ENCODE assay signal across 9 cellular contexts in the genomic region with DNA sequence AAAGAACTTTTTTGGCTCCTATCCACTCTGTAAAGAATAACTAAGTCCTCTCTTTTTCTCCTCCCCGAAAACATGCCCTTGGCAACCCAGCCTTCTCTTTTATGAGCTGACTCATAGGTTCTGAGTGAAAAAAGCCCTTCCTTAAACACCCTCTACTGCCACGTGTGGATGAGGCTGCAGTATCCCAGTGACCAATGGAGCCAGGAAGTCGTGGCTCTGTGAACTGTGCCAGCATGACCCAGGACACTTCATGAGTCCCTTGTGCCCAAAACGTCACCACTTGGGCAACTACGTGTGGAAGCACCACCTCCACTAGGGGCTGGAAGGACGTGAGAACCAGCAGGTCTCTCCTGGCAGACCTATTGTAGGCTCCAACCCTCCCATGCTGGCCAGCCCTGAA.
DNase-seq lines count a peak whose midpoint lies in the region; TF ChIP-seq lines count a peak whose summit lies in the region.
"Had no signal": no experiment of that assay in that cellular context is flagged by ENCODE, and none has a peak within 500 bp of the region (broad histone marks: within the 10 kb centered on the region; RNA-seq: fewer than 3 reads in every experiment).

No MANE protein-coding gene starts in this region.

- peak overlapping the region in 8 of 59 donors; percentile 5 to 53 (median 23) for H3K27ac ChIP-seq in dorsolateral prefrontal cortex
- peak overlapping the region; percentile 88 for H3K27ac ChIP-seq in vagina
- H3K27ac ChIP-seq: HL-60 had no signal

- no peaks in the 10 kb centered on the region for H3K36me3 ChIP-seq in vagina

- intact Hi-C loops in dorsolateral prefrontal cortex (cut with DNase I) (loop anchor here in 1 of 2 donors (5.0 kb wide), 1 partner anchor 59 kb away; no protein-coding TSS in a partner anchor), vagina (cut with DNase I) (no loop called here)

- TF ChIP-seq CTCF in dorsolateral prefrontal cortex (IDR thresholded peaks at IDR 0.05 in 54 of 56, conservative IDR thresholded peaks at IDR 0.05 in 2 of 56; ENCODE audit: low read depth in 1 of 56, partially characterized antibody in 56 of 56) (peak in 1 of 56 donors; percentile 9), vagina (IDR thresholded peaks at IDR 0.05) (peak in 1 of 3 experiments; percentile 33)

- H3K27me3 ChIP-seq in dorsolateral prefrontal cortex: no peaks in the 10 kb centered on the region
- no peaks in the 10 kb centered on the region for H3K27me3 ChIP-seq in vagina

- H3K9me3 ChIP-seq in vagina: no peaks in the 10 kb centered on the region

- TF ChIP-seq POLR2A in vagina (IDR thresholded peaks at IDR 0.05): no peak

- H3K4me1 ChIP-seq in vagina: peaks cover 38% of the 10 kb centered on the region

- H3K4me3 ChIP-seq in dorsolateral prefrontal cortex: no peak overlapping the region
- no peak overlapping the region for H3K4me3 ChIP-seq in vagina

- peak; percentile 5 for DNase-seq in NCI-H2196 (lab: John Stamatoyannopoulos, UW; ENCODE audit: unreplicated experiment)
- DNase-seq in NCI-H2196 treated with DMSO at 0.1 percent for 48 hours (lab: John Stamatoyannopoulos, UW; ENCODE audit: unreplicated experiment): no peak
- DNase-seq in dorsolateral prefrontal cortex: peak in 6 of 10 donors; percentile 27 to 58 (median 40)
- peak; percentile 84 for DNase-seq in medulla oblongata (ENCODE audit: extremely low spot score)
- DNase-seq in vagina (ENCODE audit: extremely low spot score in 2 of 2): peak in 1 of 2 donors; percentile 92
- no peak for DNase-seq in cerebellum (ENCODE audit: low spot score)
- no peak for DNase-seq in activated T-cell treated with anti-CD3 and anti-CD28 coated beads, Interleukin-2, amount 50 U/mL, for 48 hours
- DNase-seq in cortex of kidney (lab: John Stamatoyannopoulos, UW): no peak

Comparison
In these comparisons a context has a peak if more than half of its experiments do, and no peak if none do; other contexts are left out.
1. DNase-seq: peak in NCI-H2196 (single experiment), dorsolateral prefrontal cortex (6 of 10) and medulla oblongata (single experiment); none in NCI-H2196 treated with DMSO at 0.1 percent for 48 hours (single experiment), cerebellum (single experiment), activated T-cell treated with anti-CD3 and anti-CD28 coated beads, Interleukin-2, amount 50 U/mL, for 48 hours (0 of 2) and cortex of kidney (single experiment).